In genomic region chr1:46466477-46467182, GRCh38 we compare ENCODE assay signal across 9 cellular contexts. TPM values are rescaled to one million over a fixed set of nuclear protein-coding genes. Genes with fewer than 3 reads are reported as not detected.
A peak's percentile ranks its signal among the peaks of the same experiment; 100 is the strongest.
DNase-seq lines count a peak whose midpoint lies in the region; ATAC-seq, FAIRE-seq and TF ChIP-seq lines count a peak whose summit lies in the region.
"Had no signal": no experiment of that assay in that cellular context is flagged by ENCODE, and none has a peak within 500 bp of the region (broad histone marks: within the 10 kb centered on the region; RNA-seq: fewer than 3 reads in every experiment).

No MANE protein-coding gene starts in this region.

- ATAC-seq in A549: peak; percentile 58 to 79; a peak in 5 of 6 replicates
- ATAC-seq in foreskin keratinocyte: peak; percentile 56
- no peak for ATAC-seq in HG02970 (IDR thresholded peaks at IDR 0.05; ENCODE audit: low FRiP score, unreplicated experiment)
- no peak for ATAC-seq in HG03442 (IDR thresholded peaks at IDR 0.05; ENCODE audit: unreplicated experiment)

- peak overlapping the region; percentile 74 to 90 for H3K27ac ChIP-seq in A549
- H3K27ac ChIP-seq in foreskin keratinocyte: no peak overlapping the region
- no peak overlapping the region for H3K27ac ChIP-seq in ovary

- intact Hi-C loops in ovary (cut with DNase I): no loop called here

- TF ChIP-seq POLR2A in A549 (IDR thresholded peaks at IDR 0.05; ENCODE audit: low read length) (no peak), ovary (IDR thresholded peaks at IDR 0.05) (no peak)

- DNase-seq in A549 (ENCODE audit: low read depth in 1 of 2, low spot score in 1 of 2) (peak in 1 of 2 experiments; percentile 18), HAP-1 (ENCODE audit: low spot score in 2 of 2) (peak; percentile 72 to 90), foreskin keratinocyte (no peak), ovary (no peak), GM10266 (ENCODE audit: extremely low spot score) (no peak)
- DNase-seq in activated CD4-positive, alpha-beta T cell treated with anti-CD3 and anti-CD28 coated beads, Interleukin-2, amount 10 ng/mL, durations not matched to agents 7 days and 5 days: no peak

- no peaks in the 10 kb centered on the region for H3K9me3 Mint-ChIP-seq in activated CD4-positive, alpha-beta T cell treated with anti-CD3 and anti-CD28 coated beads, Interleukin-2, amount 10 ng/mL, durations not matched to agents 7 days and 5 days

- no peak for TF ChIP-seq CTCF in A549 (IDR thresholded peaks at IDR 0.05)
- no peak for TF ChIP-seq CTCF in foreskin keratinocyte (conservative IDR thresholded peaks at IDR 0.05)
- TF ChIP-seq CTCF in ovary (IDR thresholded peaks at IDR 0.05): no peak
- TF ChIP-seq CTCF in GM10266 (IDR thresholded peaks at IDR 0.05; ENCODE audit: control insufficient read depth, insufficient read depth, low read depth, missing control alignments): no peak

- FAIRE-seq in A549 (lab: Jason Lieb, UNC): no peak

- peaks cover 2% of the 10 kb centered on the region for H3K27me3 ChIP-seq in HAP-1 (ENCODE audit: low read depth)
- H3K27me3 ChIP-seq in foreskin keratinocyte: peaks cover 96% of the 10 kb centered on the region
- no peaks in the 10 kb centered on the region for H3K27me3 ChIP-seq in ovary

- in situ Hi-C loops in HAP-1 (cut with MboI; ENCODE audit: low sequenced_read_pairs): no loop called here

- H3K27ac Mint-ChIP-seq in activated CD4-positive, alpha-beta T cell treated with anti-CD3 and anti-CD28 coated beads, Interleukin-2, amount 10 ng/mL, durations not matched to agents 7 days and 5 days: peak overlapping the region; percentile 27

- H3K4me3 ChIP-seq in A549: peak overlapping the region; percentile 64
- H3K4me3 ChIP-seq in HAP-1: peak overlapping the region; percentile 28
- H3K4me3 ChIP-seq in ovary: peak overlapping the region; percentile 45

- POLR2A ChIA-PET in A549 (lab: Yijun Ruan, JAX): no interaction called here
- POLR2A ChIA-PET in activated CD4-positive, alpha-beta T cell treated with anti-CD3 and anti-CD28 coated beads, Interleukin-2, amount 10 ng/mL, durations not matched to agents 7 days and 5 days (lab: Charles Lee): no interaction called here

- peak overlapping the region; percentile 93 for H3K4me2 ChIP-seq in A549

- H3K4me1 Mint-ChIP-seq in activated CD4-positive, alpha-beta T cell treated with anti-CD3 and anti-CD28 coated beads, Interleukin-2, amount 10 ng/mL, durations not matched to agents 7 days and 5 days: peaks cover 12% of the 10 kb centered on the region

- H3K4me1 ChIP-seq in A549 (no peaks in the 10 kb centered on the region), HAP-1 (peaks cover 7% of the 10 kb centered on the region; the same call in 1 of the 2 replicates), foreskin keratinocyte (no peaks in the 10 kb centered on the region), ovary (ENCODE audit: insufficient read depth) (peaks cover 5% of the 10 kb centered on the region)

- TF ChIP-seq EP300 in A549 (IDR thresholded peaks at IDR 0.05): no peak
- no peak for TF ChIP-seq EP300 in ovary (IDR thresholded peaks at IDR 0.05)

- WGBS in A549 (ENCODE audit: missing lambda C conversion rate): 83% methylated on average over 20 of the region's 84 CpGs
- WGBS in ovary, 3 donors: 2% methylated on average over 63 to 84 of the region's 84 CpGs

- H3K9me3 ChIP-seq in A549 (no peaks in the 10 kb centered on the region), HAP-1 (no peaks in the 10 kb centered on the region), ovary (no peaks in the 10 kb centered on the region)

- H3K36me3 Mint-ChIP-seq in activated CD4-positive, alpha-beta T cell treated with anti-CD3 and anti-CD28 coated beads, Interleukin-2, amount 10 ng/mL, durations not matched to agents 7 days and 5 days (ENCODE audit: low read depth): no peaks in the 10 kb centered on the region

- H3K4me3 Mint-ChIP-seq in activated CD4-positive, alpha-beta T cell treated with anti-CD3 and anti-CD28 coated beads, Interleukin-2, amount 10 ng/mL, durations not matched to agents 7 days and 5 days: peak overlapping the region; percentile 70

- TF ChIP-seq RAD21 in A549 (conservative IDR thresholded peaks at IDR 0.05 in 1 of 2, IDR thresholded peaks at IDR 0.05 in 1 of 2): no peak

- H3K36me3 ChIP-seq in HAP-1 (replicated peaks) (no peaks in the 10 kb centered on the region), ovary (no peaks in the 10 kb centered on the region)

- CTCF ChIA-PET in A549 (lab: Yijun Ruan, JAX): interaction anchor here (0.5 to 0.6 kb wide), 2 partner anchors 57 to 69 kb away, joined by 3 to 5 read pairs; no protein-coding TSS in a partner anchor
- CTCF ChIA-PET in activated CD4-positive, alpha-beta T cell treated with anti-CD3 and anti-CD28 coated beads, Interleukin-2, amount 10 ng/mL, durations not matched to agents 7 days and 5 days (lab: Charles Lee): interaction anchor here (0.6 kb wide), 1 partner anchor 29 kb away, joined by 3 read pairs; no protein-coding TSS in a partner anchor

- H3K27me3 Mint-ChIP-seq in activated CD4-positive, alpha-beta T cell treated with anti-CD3 and anti-CD28 coated beads, Interleukin-2, amount 10 ng/mL, durations not matched to agents 7 days and 5 days: peaks cover 48% of the 10 kb centered on the region

TF ChIP-seq in A549, 52 proteins besides CTCF, POLR2A, EP300 and RAD21:
- TF ChIP-seq SREBF2 (IDR thresholded peaks at IDR 0.05): no peak
- no peak for TF ChIP-seq ZC3H11A (IDR thresholded peaks at IDR 0.05)
- no peak for TF ChIP-seq HMGXB4 (CRISPR knock-in tag; IDR thresholded peaks at IDR 0.05; ENCODE audit: borderline replicate concordance)
- TF ChIP-seq MYC (IDR thresholded peaks at IDR 0.05; ENCODE audit: borderline replicate concordance, low read length): no peak
- no peak for TF ChIP-seq TFCP2L1 (CRISPR knock-in tag; IDR thresholded peaks at IDR 0.05)
- TF ChIP-seq RARB (CRISPR knock-in tag; IDR thresholded peaks at IDR 0.05): no peak
- no peak for TF ChIP-seq CBX2 (IDR thresholded peaks at IDR 0.05; ENCODE audit: borderline replicate concordance, low read depth)
- no peak for TF ChIP-seq PHF8 (IDR thresholded peaks at IDR 0.05; ENCODE audit: borderline replicate concordance, low read depth)
- no peak for TF ChIP-seq KDM5A (IDR thresholded peaks at IDR 0.05)
- TF ChIP-seq NFE2L2 (conservative IDR thresholded peaks at IDR 0.05; ENCODE audit: low read length): no peak
- TF ChIP-seq ESRRA (IDR thresholded peaks at IDR 0.05; ENCODE audit: borderline replicate concordance, low read length): no peak
- no peak for TF ChIP-seq RFX5 (IDR thresholded peaks at IDR 0.05)
- TF ChIP-seq E2F6 (IDR thresholded peaks at IDR 0.05; ENCODE audit: borderline replicate concordance, low read depth): no peak
- TF ChIP-seq TP53 (CRISPR knock-in tag; IDR thresholded peaks at IDR 0.05): no peak
- TF ChIP-seq SMC3 (IDR thresholded peaks at IDR 0.05): no peak
- no peak for TF ChIP-seq HOXA7 (CRISPR knock-in tag; IDR thresholded peaks at IDR 0.05)
TF ChIP-seq in A549: peak in this region for 0.

RNA-seq across cellular contexts. Expression of gene DMBX1, which starts 23.0 kb away (rescaled TPM):
- 0.40 and 0.44 TPM in 2 replicates for polyA plus RNA-seq in A549 (2011; rRNA removed)
- polyA plus RNA-seq in A549 (2012; cell fraction: cytosol; rRNA removed): 0.82 and 1.2 TPM in 2 replicates
- polyA plus RNA-seq in A549 (2012; cell fraction: nucleus; rRNA removed): 3.5 and 4.2 TPM in 2 replicates
- 1.1 to 2.2 TPM (median 1.7 TPM) in 3 replicates for polyA plus RNA-seq in A549 (2017; fragmentation: RNase III; extraction: RNeasy Plus Mini Kit Qiagen cat#74134 plus additional on column Dnase treatment)
- 0.44 and 0.87 TPM in 2 replicates for polyA minus RNA-seq in A549 (2011; rRNA and poly(A)+ RNA removed)
- under 1 TPM in 1 of 2 experiments, not detected in 1; 0.10 TPM for total RNA-seq in activated CD4-positive, alpha-beta T cell treated with anti-CD3 and anti-CD28 coated beads, Interleukin-2, amount 10 ng/mL, durations not matched to agents 7 days and 5 days
- not detected in 2 replicates for total RNA-seq in foreskin keratinocyte
- polyA plus RNA-seq in foreskin keratinocyte: not detected in 2 replicates
- total RNA-seq in ovary: not detected
- polyA plus RNA-seq in ovary: not detected
- total RNA-seq: temporal lobe had no signal

Comparison
In these comparisons a context has a peak if more than half of its experiments do, and no peak if none do; other contexts are left out.
1. ATAC-seq: peak in A549 (2 of 2) and foreskin keratinocyte (single experiment); none in HG02970 (single experiment) and HG03442 (single experiment).
2. DNase-seq: peak in HAP-1 (2 of 2); none in activated CD4-positive, alpha-beta T cell treated with anti-CD3 and anti-CD28 coated beads, Interleukin-2, amount 10 ng/mL, durations not matched to agents 7 days and 5 days (single experiment), foreskin keratinocyte (0 of 2), ovary (0 of 5) and GM10266 (single experiment).
3. H3K27ac ChIP-seq: peak in A549 (2 of 2); none in foreskin keratinocyte (single experiment) and ovary (0 of 2).
4. Peak in every context shown above with its lines, with median percentiles within 50 percentile points of each other: H3K4me3 ChIP-seq.